Comparison of ENCODE assay signal across 18 cellular contexts in genomic region chr3:143924522-143925381, GRCh38. TPM values are rescaled to one million over a fixed set of nuclear protein-coding genes. Genes with fewer than 3 reads are reported as not detected.
A peak's percentile ranks its signal among the peaks of the same experiment; 100 is the strongest.
DNase-seq lines count a peak whose midpoint lies in the region; ATAC-seq, FAIRE-seq and TF ChIP-seq lines count a peak whose summit lies in the region.
"Had no signal": no experiment of that assay in that cellular context is flagged by ENCODE, and none has a peak within 500 bp of the region (broad histone marks: within the 10 kb centered on the region; RNA-seq: fewer than 3 reads in every experiment).

No MANE protein-coding gene starts in this region.

- H3K27me3 ChIP-seq in H7 (ENCODE audit: control insufficient read depth, insufficient read depth, low read length): no peaks in the 10 kb centered on the region
- H3K27me3 ChIP-seq in stomach: no peaks in the 10 kb centered on the region
- H3K27me3 ChIP-seq: gastrocnemius medialis had no signal

- no peak overlapping the region for H3K27ac ChIP-seq in stomach
- H3K27ac ChIP-seq: C4-2B, gastrocnemius medialis, HL-60, SK-N-MC had no signal

- intact Hi-C loops in stomach (cut with DNase I; ENCODE audit: low total_unique reads): no loop called here

- H3K36me3 ChIP-seq in H7 (replicated peaks; ENCODE audit: control insufficient read depth, insufficient read depth, low read length): no peaks in the 10 kb centered on the region
- H3K36me3 ChIP-seq in stomach: no peaks in the 10 kb centered on the region
- H3K36me3 ChIP-seq: gastrocnemius medialis had no signal

- H3K4me3 ChIP-seq in H7 (ENCODE audit: insufficient read depth, low read depth, low read length) (no peak overlapping the region), stomach (no peak overlapping the region)
- H3K4me3 ChIP-seq: gastrocnemius medialis, SK-N-MC had no signal

- no peak for TF ChIP-seq POLR2A in GM12891 (IDR thresholded peaks at IDR 0.05; ENCODE audit: low read depth, low read length)
- no peak for TF ChIP-seq POLR2A in stomach (IDR thresholded peaks at IDR 0.05)

- no peak for TF ChIP-seq CTCF in stomach (IDR thresholded peaks at IDR 0.05)

- DNase-seq in GM12891 (ENCODE audit: insufficient read length, low spot score) (no peak), H7 (no peak), stomach (no peak), ecto neural progenitor cell (ENCODE audit: low spot score) (no peak), DMS 273 (lab: John Stamatoyannopoulos, UW; ENCODE audit: unreplicated experiment) (no peak)
- DNase-seq: activated CD8-positive, alpha-beta T cell treated with anti-CD3 and anti-CD28 coated beads for 36 hours; activated naive CD8-positive, alpha-beta T cell treated with anti-CD3 and anti-CD28 coated beads, Interleukin-2, amount 10 ng/mL, durations not matched to agents 7 days and 5 days; gastrocnemius medialis; left colon; NCI-H69; nucleus accumbens had no signal

- peak; percentile 82 for FAIRE-seq in GM12891 (lab: Jason Lieb, UNC)
- FAIRE-seq: colon had no signal

- no peak for TF ChIP-seq EP300 in stomach (IDR thresholded peaks at IDR 0.05)

- peak; percentile 81 for ATAC-seq in GM19395 (IDR thresholded peaks at IDR 0.05; ENCODE audit: unreplicated experiment)
- ATAC-seq in HG02798 (IDR thresholded peaks at IDR 0.05; ENCODE audit: poor library complexity, unreplicated experiment): peak; percentile 69
- peak; percentile 52 for ATAC-seq in HG03565 (IDR thresholded peaks at IDR 0.05; ENCODE audit: unreplicated experiment)
- ATAC-seq: activated CD8-positive, alpha-beta T cell treated with anti-CD3 and anti-CD28 coated beads for 36 hours; gastrocnemius medialis; left colon had no signal

- no peaks in the 10 kb centered on the region for H3K9me3 ChIP-seq in stomach
- H3K9me3 ChIP-seq: gastrocnemius medialis had no signal

- 82 to 89% (median 87%) methylated on average over 9 of the region's 9 CpGs for WGBS in stomach, 5 donors

- H3K4me1 ChIP-seq in stomach: no peaks in the 10 kb centered on the region
- H3K4me1 ChIP-seq: gastrocnemius medialis had no signal

TF ChIP-seq in GM12891, 5 proteins besides CTCF, POLR2A, EP300 and RAD21:
- TF ChIP-seq POU2F2 (IDR thresholded peaks at IDR 0.05; ENCODE audit: low read depth, low read length) (no peak), PAX5 (IDR thresholded peaks at IDR 0.05; ENCODE audit: insufficient read depth, low read length, severe bottlenecking) (no peak), TAF1 (IDR thresholded peaks at IDR 0.05; ENCODE audit: low read depth, low read length) (no peak), SPI1 (IDR thresholded peaks at IDR 0.05; ENCODE audit: low read depth, low read length) (no peak), POLR2AphosphoS5 (IDR thresholded peaks at IDR 0.05; ENCODE audit: low read depth, low read length) (no peak)
TF ChIP-seq in GM12891: peak in this region for 0.

RNA-seq across cellular contexts. Expression of gene DIPK2A, which starts 46.9 kb away (rescaled TPM):
- polyA plus RNA-seq in GM12891 (2012; ENCODE audit: low read depth, missing spikeins): 5.5 TPM
- 58.9 and 89.9 TPM in 2 replicates for total RNA-seq in H7 (2014; rRNA removed; shearing (Covaris generic))
- total RNA-seq in stomach: 100 to 1,000 TPM in 1 of 5 donors, 10 to 100 TPM in 4; 18.7 to 142 (median 24.3) TPM
- 1 to 10 TPM; 3.9 to 8.5 (median 4.0) TPM for polyA plus RNA-seq in stomach
